ENCODE assay signal across 8 cellular contexts in genomic region chr19:1383311-1384084, GRCh38.
DNase-seq lines count a peak whose midpoint lies in the region; ATAC-seq and TF ChIP-seq lines count a peak whose summit lies in the region.

Gene NDUFS7 (plus strand): TSS chr19:1383907. CDS start chr19:1383927, 20 bp downstream.

- ATAC-seq in GM19328 (IDR thresholded peaks at IDR 0.05; ENCODE audit: unreplicated experiment) (peak; percentile 69), HG03469 (IDR thresholded peaks at IDR 0.05; ENCODE audit: unreplicated experiment) (peak; percentile 43)

- DNase-seq in C1 segment of cervical spinal cord (lab: John Stamatoyannopoulos, UW) (peak; percentile 89 to 99 (median 96)), NCI-H526 treated with DMSO at 0.1 percent for 48 hours (lab: John Stamatoyannopoulos, UW) (peak; percentile 65), coronary artery (ENCODE audit: low spot score) (peak; percentile 93), left kidney (ENCODE audit: low read depth, low spot score) (peak; percentile 94)
- DNase-seq in activated CD4-positive, alpha-beta T cell treated with anti-CD3 and anti-CD28 coated beads for 48 hours = peak; percentile 94
- DNase-seq in stimulated activated CD4-positive, alpha-beta T cell treated with anti-CD3 and anti-CD28 coated beads, Interleukin-2, amount 100 ng/mL, for 24 hours = peak; percentile 93 to 95

- TF ChIP-seq CTCF in coronary artery (IDR thresholded peaks at IDR 0.05) = no peak

- H3K27ac ChIP-seq in coronary artery = peak within 1 kb of the TSS; percentile 84 to 93

- H3K4me3 ChIP-seq in coronary artery = peak within 1 kb of the TSS; percentile 90

Comparison
In these comparisons a context has a peak if more than half of its experiments do, and no peak if none do; other contexts are left out.
1. Peak in every context shown above with its lines: DNase-seq, ATAC-seq, H3K4me3 ChIP-seq and H3K27ac ChIP-seq.